ENCODE assay signal across 11 cellular contexts in genomic region chr12:86985298-86985697, GRCh38.
"Had no signal": no experiment of that assay in that cellular context is flagged by ENCODE, and none has a peak within 500 bp of the region (broad histone marks: within the 10 kb centered on the region; RNA-seq: fewer than 3 reads in every experiment).

No MANE protein-coding gene starts in this region.

- H3K4me3 ChIP-seq: GM23248, GM23338, HAP-1 had no signal

- H3K4me2 ChIP-seq: GM23338 had no signal

- H3K27ac ChIP-seq: GM23248 had no signal

- DNase-seq: GM23248, GOT3, H7, H9, HCEC 1CT, HFFc6 had no signal

- FAIRE-seq: H1, H54 had no signal

- H3K36me3 ChIP-seq: HAP-1 had no signal

- ATAC-seq: GM23338, HCT116 had no signal

- H3K9me3 ChIP-seq: HAP-1 had no signal

- H3K9ac ChIP-seq: GM23248 had no signal

- H2AFZ ChIP-seq: GM23248, GM23338 had no signal

- H3K4me1 ChIP-seq: HAP-1 had no signal
